Comparison of ENCODE assay signal across 9 cellular contexts in the genomic region with DNA sequence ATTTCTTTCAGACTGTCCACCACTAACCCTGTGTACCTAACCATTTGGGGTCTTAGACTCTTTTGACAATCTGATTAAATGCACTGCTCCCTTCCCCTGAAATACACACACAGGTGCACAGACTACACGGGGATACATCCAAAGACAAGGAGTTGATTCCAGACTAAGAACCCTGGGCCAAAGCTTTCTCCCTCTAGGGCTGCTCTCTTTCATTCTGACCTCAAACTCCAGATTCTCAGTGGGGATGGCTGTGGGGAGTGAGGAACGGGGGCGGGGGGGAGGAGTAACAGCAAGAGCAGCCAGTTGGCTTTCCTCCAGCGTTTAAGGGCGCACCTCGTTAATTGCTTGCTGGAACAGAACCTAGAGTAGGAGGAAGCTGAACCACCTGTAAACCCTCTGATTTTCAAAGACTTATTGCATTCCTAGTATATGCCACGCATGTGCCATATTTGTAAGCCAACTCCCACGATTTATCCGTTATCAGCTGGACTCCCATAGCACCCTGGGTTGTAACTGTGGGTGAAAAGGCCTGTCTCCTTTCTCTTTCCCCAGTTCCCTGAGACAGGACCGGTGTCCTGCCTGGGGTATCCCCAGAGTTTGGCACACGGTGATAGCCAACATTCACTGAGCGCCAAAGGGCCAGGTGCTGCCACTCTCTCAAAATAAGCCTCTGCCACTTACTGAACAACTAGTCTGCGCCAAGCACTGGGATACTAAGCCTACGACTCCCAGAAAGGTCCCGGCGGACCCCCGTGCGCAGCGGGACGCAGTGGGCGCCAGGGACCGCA. TPM values are rescaled to one million over a fixed set of nuclear protein-coding genes. Genes with fewer than 3 reads are reported as not detected.
DNase-seq lines count a peak whose midpoint lies in the region; ATAC-seq and TF ChIP-seq lines count a peak whose summit lies in the region.
"Had no signal": no experiment of that assay in that cellular context is flagged by ENCODE, and none has a peak within 500 bp of the region (broad histone marks: within the 10 kb centered on the region; RNA-seq: fewer than 3 reads in every experiment).

No MANE protein-coding gene starts in this region.

- H3K27me3 ChIP-seq in esophagus squamous epithelium = no peaks in the 10 kb centered on the region

- no peaks in the 10 kb centered on the region for H3K27me3 Mint-ChIP-seq in nephron progenitor cell (ENCODE audit: low read depth, poor library complexity)

- H3K4me1 Mint-ChIP-seq in nephron progenitor cell = peaks cover 86% of the 10 kb centered on the region

- H3K36me3 Mint-ChIP-seq in nephron progenitor cell (ENCODE audit: low read depth) = peaks cover 32% of the 10 kb centered on the region

- no peaks in the 10 kb centered on the region for H3K9me3 ChIP-seq in esophagus squamous epithelium

- WGBS in esophagus squamous epithelium, 2 donors = 2 to 3% methylated on average over 12 to 16 of the region's 22 CpGs

- peak overlapping the region; percentile 65 to 99 (median 90) for H3K4me3 ChIP-seq in esophagus squamous epithelium

- TF ChIP-seq POLR2A in esophagus squamous epithelium (IDR thresholded peaks at IDR 0.05) = no peak

- peak overlapping the region; percentile 74 for H3K27ac Mint-ChIP-seq in nephron progenitor cell

- intact Hi-C loops in esophagus squamous epithelium (cut with DNase I) = no loop called here

- TF ChIP-seq CTCF in esophagus squamous epithelium (IDR thresholded peaks at IDR 0.05) (no peak), nephron progenitor cell (IDR thresholded peaks at IDR 0.05) (no peak)

- peaks cover 32 to 84% (median 42%) of the 10 kb centered on the region in 3 donors for H3K4me1 ChIP-seq in esophagus squamous epithelium

- H3K9me3 Mint-ChIP-seq in nephron progenitor cell = no peaks in the 10 kb centered on the region

- peaks cover 7 to 39% (median 14%) of the 10 kb centered on the region in 3 donors for H3K36me3 ChIP-seq in esophagus squamous epithelium

- H3K27ac ChIP-seq in esophagus squamous epithelium = peak overlapping the region; percentile 95 to 100 (median 99)

- H3K4me3 Mint-ChIP-seq in nephron progenitor cell = peak overlapping the region; percentile 98

- DNase-seq in ELR (ENCODE audit: low read depth) = peak; percentile 25
- peak; percentile 62 for DNase-seq in NCI-H128 (lab: John Stamatoyannopoulos, UW; ENCODE audit: unreplicated experiment)
- peak; percentile 29 for DNase-seq in activated CD4-positive, alpha-beta T cell treated with anti-CD3 and anti-CD28 coated beads, Interleukin-2, amount 50 U/mL, for 1 hour
- DNase-seq in esophagus squamous epithelium (lab: John Stamatoyannopoulos, UW) = no peak
- no peak for DNase-seq in nephron progenitor cell
- no peak for DNase-seq in NK-92 treated with Interleukin-12 subunit alpha and Interleukin-12 subunit beta, amount 100 ng/mL, for 24 hours (lab: John Stamatoyannopoulos, UW)
- DNase-seq in HuH-7.5 (ENCODE audit: low spot score) = no peak

- no peak for ATAC-seq in GM21529 (IDR thresholded peaks at IDR 0.05; ENCODE audit: unreplicated experiment)

RNA-seq across cellular contexts. Expression of gene MTHFR, which starts 0.9 kb away (rescaled TPM):
- total RNA-seq in esophagus squamous epithelium = 10 to 100 TPM; 15.6 to 30.1 (median 25.4) TPM

RNA-seq across cellular contexts. Expression of gene CLCN6, which starts 1.1 kb away (rescaled TPM):
- 10 to 100 TPM in 2 of 4 donors, 1 to 10 TPM in 2; 4.2 to 13.5 (median 9.9) TPM for total RNA-seq in esophagus squamous epithelium

RNA-seq across cellular contexts. Expression of gene NPPA, which starts 42.7 kb away (rescaled TPM):
- not detected for total RNA-seq in esophagus squamous epithelium
- total RNA-seq: T-helper 2 cell treated with Interferon-gamma antibody and Interleukin-4, amounts not matched to agents 100 ng/mL and 5 ng/mL, for 36 hours had no signal

RNA-seq across cellular contexts. Expression of gene C1orf167, which starts 42.9 kb away (rescaled TPM):
- total RNA-seq in esophagus squamous epithelium = 1 to 10 TPM in 1 of 4 donors, under 1 TPM in 2, not detected in 1; 0.31 to 2.6 (median 0.76) TPM
- total RNA-seq: T-helper 2 cell treated with Interferon-gamma antibody and Interleukin-4, amounts not matched to agents 100 ng/mL and 5 ng/mL, for 36 hours had no signal

RNA-seq across cellular contexts. Expression of gene NPPB, which starts 53.9 kb away (rescaled TPM):
- total RNA-seq in esophagus squamous epithelium = not detected
- total RNA-seq: T-helper 2 cell treated with Interferon-gamma antibody and Interleukin-4, amounts not matched to agents 100 ng/mL and 5 ng/mL, for 36 hours had no signal

Comparison
In these comparisons a context has a peak if more than half of its experiments do, and no peak if none do; other contexts are left out.
1. DNase-seq: peak in ELR (single experiment), NCI-H128 (single experiment) and activated CD4-positive, alpha-beta T cell treated with anti-CD3 and anti-CD28 coated beads, Interleukin-2, amount 50 U/mL, for 1 hour (single experiment); none in esophagus squamous epithelium (single experiment), nephron progenitor cell (single experiment), NK-92 treated with Interleukin-12 subunit alpha and Interleukin-12 subunit beta, amount 100 ng/mL, for 24 hours (single experiment) and HuH-7.5 (single experiment).